In the genomic region with DNA sequence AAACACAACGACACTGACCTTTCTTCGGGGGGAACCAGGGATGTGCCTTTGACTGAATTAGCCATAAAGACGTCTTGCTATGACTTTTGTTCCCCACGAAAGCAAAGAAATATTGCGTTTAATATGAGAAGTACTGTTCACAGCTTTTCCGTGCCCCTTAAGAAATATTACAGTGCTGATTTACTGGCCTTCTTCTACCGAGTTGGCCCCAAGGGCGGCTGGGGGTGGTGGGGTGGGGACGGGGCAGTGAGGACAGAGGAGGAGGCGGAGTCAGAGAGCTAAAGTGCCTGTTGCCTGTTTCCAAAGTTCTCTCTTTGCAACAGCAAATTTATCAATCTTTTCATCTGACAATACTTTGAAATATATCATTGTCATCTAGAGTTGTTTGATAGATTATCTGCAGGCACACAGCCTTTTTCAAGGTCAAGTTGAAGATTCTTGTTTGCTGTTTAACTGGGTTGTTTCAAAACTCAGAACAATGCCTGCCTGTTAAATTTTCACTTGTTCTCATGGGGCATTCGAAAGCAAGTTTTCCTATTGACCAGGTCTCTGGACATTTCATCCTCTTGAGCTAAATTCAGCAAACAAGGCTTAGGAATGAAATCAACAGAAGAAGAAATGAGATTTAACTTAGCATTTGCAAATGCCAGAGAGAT, we compare ENCODE assay signal across 22 cellular contexts. TPM values are rescaled to one million over a fixed set of nuclear protein-coding genes. Genes with fewer than 3 reads are reported as not detected.
DNase-seq lines count a peak whose midpoint lies in the region; ATAC-seq, FAIRE-seq and TF ChIP-seq lines count a peak whose summit lies in the region.
"Had no signal": no experiment of that assay in that cellular context is flagged by ENCODE, and none has a peak within 500 bp of the region (broad histone marks: within the 10 kb centered on the region; RNA-seq: fewer than 3 reads in every experiment).

No MANE protein-coding gene starts in this region.

- FAIRE-seq in HepG2 (lab: Jason Lieb, UNC): peak; percentile 72
- FAIRE-seq in pancreas (lab: Jason Lieb, UNC): no peak
- FAIRE-seq: A549 had no signal

- H3K27me3 ChIP-seq in HepG2 (ENCODE audit: control insufficient read depth in 1 of 2, insufficient read depth in 2 of 2, low read length in 2 of 2): peaks cover 1 to 70% of the 10 kb centered on the region in 2 experiments; a peak in 4 of 5 replicates
- H3K27me3 ChIP-seq in right lobe of liver: peaks cover 8 to 18% of the 10 kb centered on the region in 2 donors
- H3K27me3 ChIP-seq in esophagus muscularis mucosa: peaks cover 0 to 91% (median 14%) of the 10 kb centered on the region in 4 donors
- no peaks in the 10 kb centered on the region for H3K27me3 ChIP-seq in pancreas

- H3K36me3 ChIP-seq in HepG2 (replicated peaks in 1 of 2; ENCODE audit: control insufficient read depth in 1 of 2, insufficient read depth in 2 of 2, low read length in 2 of 2) (no peaks in the 10 kb centered on the region), right lobe of liver (no peaks in the 10 kb centered on the region), esophagus muscularis mucosa (no peaks in the 10 kb centered on the region), pancreas (no peaks in the 10 kb centered on the region)

- ATAC-seq in HepG2: peak; percentile 28; the same call in 2 of the 3 replicates
- ATAC-seq in right lobe of liver: no peak
- peak; percentile 29 to 49 (median 42) for ATAC-seq in pancreas
- ATAC-seq: A549 had no signal

- in situ Hi-C loops in HepG2 (cut with HindIII; ENCODE audit: extremely low pct_ligation_motif_present, low pct_unique_long_range_greater_than_20kb): no loop called here

- TF ChIP-seq CTCF in HepG2 (CRISPR knock-in tag; IDR thresholded peaks at IDR 0.05) (no peak), right lobe of liver (IDR thresholded peaks at IDR 0.05) (no peak), esophagus muscularis mucosa (IDR thresholded peaks at IDR 0.05) (no peak), pancreas (IDR thresholded peaks at IDR 0.05) (no peak)

- TF ChIP-seq POLR2A in HepG2 (IDR thresholded peaks at IDR 0.05; ENCODE audit: insufficient read depth in 1 of 2, low read depth in 2 of 2, low read length in 2 of 2) (no peak), right lobe of liver (IDR thresholded peaks at IDR 0.05) (no peak), esophagus muscularis mucosa (IDR thresholded peaks at IDR 0.05; ENCODE audit: low read depth) (no peak)

- H3K4me3 ChIP-seq in HepG2 (replicated peaks in 1 of 3; ENCODE audit: insufficient read depth in 1 of 3, low read depth in 2 of 3, low read length in 3 of 3) (no peak overlapping the region), right lobe of liver (no peak overlapping the region), esophagus muscularis mucosa (no peak overlapping the region), pancreas (peak overlapping the region in 2 of 4 donors; percentile 55 to 60)
- H3K4me3 ChIP-seq: A549 had no signal

- intact Hi-C loops in HepG2 (cut with micrococcal nuclease; ENCODE audit: unreplicated experiment) (no loop called here), right lobe of liver (cut with DNase I) (no loop called here), esophagus muscularis mucosa (cut with DNase I) (no loop called here), pancreas (cut with DNase I) (loop anchor here in 1 of 3 donors (10.0 kb wide), 1 partner anchor 54 kb away; no protein-coding TSS in a partner anchor)

- no peak overlapping the region for H2AFZ ChIP-seq in HepG2 (ENCODE audit: low read length)

- CTCF ChIA-PET in HepG2 (lab: Yijun Ruan, JAX; ENCODE audit: low intra/inter-chr PET ratio, low total read pairs): no interaction called here

- DNase-seq in HepG2 (ENCODE audit: low spot score): peak; percentile 69
- no peak for DNase-seq in right lobe of liver
- DNase-seq in esophagus muscularis mucosa (ENCODE audit: extremely low spot score): peak; percentile 60
- peak in 1 of 6 donors; percentile 54 for DNase-seq in pancreas
- DNase-seq in NCI-H446 treated with DMSO at 0.1 percent for 48 hours (lab: John Stamatoyannopoulos, UW): no peak
- DNase-seq in ureter (ENCODE audit: low spot score): no peak
- no peak for DNase-seq in NCI-H524 treated with DMSO at 0.1 percent for 48 hours (lab: John Stamatoyannopoulos, UW)
- DNase-seq: AML-193; CD4-positive, alpha-beta T cell; DMS153; DMS79; GDM1; HCEC 1CT; IMR-90 had no signal

- H4K20me1 ChIP-seq in HepG2 (ENCODE audit: insufficient read depth, low read length): no peaks in the 10 kb centered on the region

- H3K9ac ChIP-seq in HepG2 (ENCODE audit: insufficient read depth, low read depth, low read length): no peak overlapping the region

- TF ChIP-seq EP300 in HepG2 (IDR thresholded peaks at IDR 0.05; ENCODE audit: low read depth in 2 of 2, low read length in 2 of 2) (0 out of 4 replicates have a peak, but pooled peaks of 1 of the 2 experiments have one; percentile 8), HepG2 (CRISPR knock-in tag; IDR thresholded peaks at IDR 0.05; ENCODE audit: borderline replicate concordance) (no peak), esophagus muscularis mucosa (IDR thresholded peaks at IDR 0.05) (no peak)

- WGBS in HepG2 (ENCODE audit: low lambda C conversion rate): 27% methylated on average over 11 of the region's 11 CpGs
- 6% methylated on average over 11 of the region's 11 CpGs for WGBS in right lobe of liver (ENCODE audit: insufficient coverage, low coverage, low lambda C conversion rate, missing lambda C conversion rate)
- WGBS in esophagus muscularis mucosa: 5% methylated on average over 11 of the region's 11 CpGs
- WGBS in pancreas, 2 donors: 1 to 4% methylated on average over 11 of the region's 11 CpGs

- POLR2A ChIA-PET in HepG2 (lab: Yijun Ruan, JAX): interaction anchor here (1.8 kb wide), 1 partner anchor 14 kb away, joined by 6 read pairs; no protein-coding TSS in a partner anchor

- no peaks in the 10 kb centered on the region for H3K79me2 ChIP-seq in HepG2 (ENCODE audit: insufficient read depth, low read length)

- no peak overlapping the region for H3K27ac ChIP-seq in HepG2 (ENCODE audit: extremely low read length, insufficient read depth, low read length)
- no peak overlapping the region for H3K27ac ChIP-seq in right lobe of liver
- H3K27ac ChIP-seq in esophagus muscularis mucosa (replicated peaks in 1 of 4): no peak overlapping the region
- H3K27ac ChIP-seq in pancreas: peak overlapping the region; percentile 31 to 95 (median 64)
- H3K27ac ChIP-seq: 22Rv1, A549, C4-2B, HL-60 had no signal

- BruUV-seq in HepG2 (replicated peaks; lab: Mats Ljungman, UMichigan): no TSS peak

- no peak for TF ChIP-seq RAD21 in HepG2 (CRISPR knock-in tag; IDR thresholded peaks at IDR 0.05)

- H3K4me1 ChIP-seq in HepG2 (ENCODE audit: insufficient read depth, low read length) (peaks cover 17% of the 10 kb centered on the region), right lobe of liver (no peaks in the 10 kb centered on the region), esophagus muscularis mucosa (peaks cover 0 to 8% (median 3%) of the 10 kb centered on the region in 4 donors), pancreas (peaks cover 6 to 28% (median 27%) of the 10 kb centered on the region in 3 donors)
- H3K4me1 ChIP-seq: A549 had no signal

- H3K9me3 ChIP-seq in HepG2 (ENCODE audit: low read length): no peaks in the 10 kb centered on the region
- H3K9me3 ChIP-seq in right lobe of liver: no peaks in the 10 kb centered on the region
- H3K9me3 ChIP-seq in esophagus muscularis mucosa: no peaks in the 10 kb centered on the region
- no peaks in the 10 kb centered on the region for H3K9me3 ChIP-seq in pancreas
- H3K9me3 ChIP-seq: A549 had no signal

- peak overlapping the region; percentile 38; the same call in 1 of the 2 replicates for H3K4me2 ChIP-seq in HepG2 (ENCODE audit: low read depth, low read length)
- H3K4me2 ChIP-seq: A549 had no signal

TF ChIP-seq in HepG2, 621 proteins besides CTCF, POLR2A, EP300 and RAD21 (continues in another document):
- no peak for TF ChIP-seq ZNF883 (CRISPR knock-in tag; IDR thresholded peaks at IDR 0.05; ENCODE audit: not compliant biosample characterization)

RNA-seq across cellular contexts. Expression of gene PTF1A, which starts 9.0 kb away (rescaled TPM):
- total RNA-seq in HepG2 (2016; rRNA removed; fragmentation: Illumina TruSeq; extraction: Trizol) (not detected in 2 replicates), right lobe of liver (not detected), esophagus muscularis mucosa (not detected), pancreas (10 to 100 TPM; 29.4 to 70.8 (median 52.0) TPM), ureter (not detected)
- not detected in 2 replicates for total RNA-seq in HepG2 (2016; cell fraction: cytosol; rRNA removed; fragmentation: Illumina TruSeq; extraction: Trizol; ENCODE audit: low read depth)
- total RNA-seq in HepG2 (2016; cell fraction: insoluble cytoplasmic fraction; rRNA removed; fragmentation: Illumina TruSeq; extraction: Trizol): not detected in 2 replicates
- not detected in 2 replicates for total RNA-seq in HepG2 (2016; cell fraction: membrane; rRNA removed; fragmentation: Illumina TruSeq; extraction: Trizol)
- not detected in 2 replicates for total RNA-seq in HepG2 (2016; cell fraction: nucleus; rRNA removed; fragmentation: Illumina TruSeq; extraction: Trizol)
- polyA plus RNA-seq in HepG2 (2011; rRNA removed) (not detected in 2 replicates), pancreas (10 to 100 TPM; 16.8 to 20.5 TPM)
- polyA plus RNA-seq in HepG2 (2011; cell fraction: cytosol; rRNA removed): not detected in 2 replicates
- not detected in 2 replicates for polyA plus RNA-seq in HepG2 (2011; cell fraction: nucleus; rRNA removed)
- polyA plus RNA-seq in HepG2 (2012): not detected in 2 replicates
- polyA plus RNA-seq in HepG2 (2016; cell fraction: cytosol; fragmentation: Illumina TruSeq; extraction: Trizol; ENCODE audit: low read depth): not detected in 2 replicates
- not detected in 2 replicates for polyA plus RNA-seq in HepG2 (2016; cell fraction: insoluble cytoplasmic fraction; fragmentation: Illumina TruSeq; extraction: Trizol; ENCODE audit: low read depth)
- polyA plus RNA-seq in HepG2 (2016; cell fraction: membrane; fragmentation: Illumina TruSeq; extraction: Trizol; ENCODE audit: low read depth): not detected in 2 replicates
- polyA plus RNA-seq in HepG2 (2016; cell fraction: nucleus; fragmentation: Illumina TruSeq; extraction: Trizol; ENCODE audit: insufficient read depth, low read depth): not detected in 2 replicates
- polyA minus RNA-seq in HepG2 (2011; rRNA and poly(A)+ RNA removed; ENCODE audit: low replicate concordance): not detected in 2 replicates
- not detected in 2 replicates for polyA minus RNA-seq in HepG2 (2011; cell fraction: cytosol; rRNA and poly(A)+ RNA removed)
- polyA minus RNA-seq in HepG2 (2011; cell fraction: nucleus; rRNA and poly(A)+ RNA removed): not detected in 2 replicates
- total RNA-seq: CD4-positive, alpha-beta T cell; Daoy; H4; HT1080; IMR-90 had no signal
- polyA plus RNA-seq: A549, BJ, IMR-90 had no signal

Comparison
In these comparisons a context has a peak if more than half of its experiments do, and no peak if none do; other contexts are left out.
1. ATAC-seq: peak in HepG2 (single experiment) and pancreas (4 of 4); none in right lobe of liver (0 of 4).
2. DNase-seq: peak in HepG2 (single experiment) and esophagus muscularis mucosa (single experiment); none in right lobe of liver (0 of 3), NCI-H446 treated with DMSO at 0.1 percent for 48 hours (single experiment), ureter (single experiment) and NCI-H524 treated with DMSO at 0.1 percent for 48 hours (single experiment).
3. H3K27ac ChIP-seq: peak in pancreas (4 of 4); none in HepG2 (single experiment), right lobe of liver (0 of 3) and esophagus muscularis mucosa (0 of 4).
4. RNA of gene PTF1A, which starts 9.0 kb away (total RNA-seq): 29.4 to 70.8 TPM in pancreas; not detected in HepG2, not detected in right lobe of liver, not detected in esophagus muscularis mucosa and not detected in ureter (single experiment); every median in the first group is over 10 times any median in the second.